In the genomic region with DNA sequence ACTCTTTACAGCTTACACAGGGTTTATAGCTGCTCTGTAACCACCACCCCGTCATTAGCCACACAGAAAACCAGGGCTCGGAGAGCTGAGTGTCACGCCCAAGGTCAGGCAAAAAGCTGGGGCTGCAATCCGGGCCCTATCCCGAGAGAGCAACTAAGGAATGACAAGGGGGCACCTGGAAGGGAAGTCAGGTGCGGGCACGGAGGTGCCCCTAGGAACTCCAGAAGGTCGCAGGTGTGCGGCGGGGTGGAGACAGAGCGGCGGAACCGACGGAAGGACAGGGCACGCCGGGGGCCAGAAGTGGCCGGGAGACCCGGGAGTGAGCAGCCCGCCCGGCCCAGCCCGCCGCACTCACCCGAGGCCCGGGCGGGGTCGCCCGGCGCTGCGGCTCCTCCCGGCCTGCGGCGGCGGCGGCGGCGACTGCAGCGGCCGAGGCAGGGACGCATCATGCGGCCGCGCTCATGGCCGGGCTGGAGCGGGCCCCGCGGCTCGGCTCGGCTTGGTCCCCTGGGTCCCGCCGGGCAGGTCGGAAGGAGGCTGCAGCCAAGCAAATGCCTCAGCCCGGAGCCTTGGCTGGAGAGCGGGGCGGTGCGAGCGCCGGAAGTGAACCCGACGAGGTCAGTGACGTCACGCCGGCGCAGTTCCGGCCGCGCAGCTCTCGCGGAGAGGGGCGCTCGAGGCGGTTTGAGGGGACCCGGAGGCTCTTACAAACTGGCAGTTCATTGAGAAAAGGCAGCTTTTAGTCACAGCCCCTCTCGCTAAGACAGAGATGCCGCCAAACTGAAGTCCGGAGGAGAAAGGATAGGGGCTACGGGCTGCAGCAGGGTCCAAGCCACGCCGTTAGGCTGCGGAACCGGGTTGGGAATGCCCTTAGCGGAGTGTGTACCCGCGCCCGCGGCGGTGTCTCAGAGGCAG, we compare ENCODE assay signal across 8 cellular contexts. TPM values are rescaled to one million over a fixed set of nuclear protein-coding genes. Genes with fewer than 3 reads are reported as not detected.
DNase-seq lines count a peak whose midpoint lies in the region; ATAC-seq lines count a peak whose summit lies in the region.

A gene with protein sequence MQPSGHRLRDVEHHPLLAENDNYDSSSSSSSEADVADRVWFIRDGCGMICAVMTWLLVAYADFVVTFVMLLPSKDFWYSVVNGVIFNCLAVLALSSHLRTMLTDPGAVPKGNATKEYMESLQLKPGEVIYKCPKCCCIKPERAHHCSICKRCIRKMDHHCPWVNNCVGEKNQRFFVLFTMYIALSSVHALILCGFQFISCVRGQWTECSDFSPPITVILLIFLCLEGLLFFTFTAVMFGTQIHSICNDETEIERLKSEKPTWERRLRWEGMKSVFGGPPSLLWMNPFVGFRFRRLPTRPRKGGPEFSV (minus strand): TSS at position 605 of the 915 bp plus-strand sequence. CDS start 20,917 bp downstream, outside the sequence.

- no peak within 1 kb of the TSS for H4K5ac ChIP-seq in mesendoderm (ENCODE audit: low read length)

- no CpG with 5 or more reads among the region's 86 CpGs for WGBS in mesendoderm (ENCODE audit: extremely low coverage, insufficient coverage, low lambda C conversion rate)

- peaks cover 9% of the 10 kb centered on the region for H3K27me3 Mint-ChIP-seq in CD4-positive, CD25-positive, alpha-beta regulatory T cell
- H3K27me3 Mint-ChIP-seq in effector memory CD8-positive, alpha-beta T cell: peaks cover 0 to 7% of the 10 kb centered on the region in 2 donors

- H3K9ac ChIP-seq in mesendoderm (ENCODE audit: low read length): peak within 1 kb of the TSS; percentile 96

- H3K79me2 ChIP-seq in mesendoderm (ENCODE audit: control insufficient read depth, insufficient read depth, low read length): peaks cover 23% of the 10 kb centered on the region

- H3K27me3 ChIP-seq in CD4-positive, CD25-positive, alpha-beta regulatory T cell (ENCODE audit: control insufficient read depth, insufficient read depth, low read length): no peaks in the 10 kb centered on the region
- no peaks in the 10 kb centered on the region for H3K27me3 ChIP-seq in mesendoderm (ENCODE audit: insufficient read depth, low read length, poor library complexity)

- peak within 1 kb of the TSS; percentile 91 for H3K56ac ChIP-seq in mesendoderm (ENCODE audit: low read length)

- peaks cover 18 to 48% (median 36%) of the 10 kb centered on the region in 4 donors for H3K4me1 Mint-ChIP-seq in CD4-positive, CD25-positive, alpha-beta regulatory T cell
- peaks cover 26 to 31% of the 10 kb centered on the region in 2 donors for H3K4me1 Mint-ChIP-seq in effector memory CD8-positive, alpha-beta T cell (ENCODE audit: low read depth in 2 of 2)

- no peaks in the 10 kb centered on the region for H3K9me3 ChIP-seq in CD4-positive, CD25-positive, alpha-beta regulatory T cell (ENCODE audit: control insufficient read depth in 2 of 2, low read length in 2 of 2)

- H3K23ac ChIP-seq in mesendoderm (ENCODE audit: low read length): peak within 1 kb of the TSS; percentile 80

- peaks cover 7% of the 10 kb centered on the region for H3K36me3 Mint-ChIP-seq in CD4-positive, CD25-positive, alpha-beta regulatory T cell
- peaks cover 31% of the 10 kb centered on the region for H3K36me3 Mint-ChIP-seq in effector memory CD8-positive, alpha-beta T cell (ENCODE audit: insufficient read depth)

- no peak within 1 kb of the TSS for H2BK5ac ChIP-seq in mesendoderm (ENCODE audit: low read length)

- no peak within 1 kb of the TSS for H2BK120ac ChIP-seq in mesendoderm (ENCODE audit: low read depth, low read length)

- H3K79me1 ChIP-seq in mesendoderm (ENCODE audit: low read length): peaks cover 11% of the 10 kb centered on the region

- H3K9me3 Mint-ChIP-seq in CD4-positive, CD25-positive, alpha-beta regulatory T cell: peaks cover 0 to 3% (median 0%) of the 10 kb centered on the region in 7 donors
- no peaks in the 10 kb centered on the region for H3K9me3 Mint-ChIP-seq in effector memory CD8-positive, alpha-beta T cell

- peak within 1 kb of the TSS; percentile 97 for H4K8ac ChIP-seq in mesendoderm (ENCODE audit: low read depth, low read length)

- no peak within 1 kb of the TSS for H2AK5ac ChIP-seq in mesendoderm (ENCODE audit: low read length)

- H3K4ac ChIP-seq in mesendoderm (ENCODE audit: low read depth, low read length): peak within 1 kb of the TSS; percentile 58

- peaks cover 25% of the 10 kb centered on the region for H3K4me1 ChIP-seq in CD4-positive, CD25-positive, alpha-beta regulatory T cell (ENCODE audit: control insufficient read depth, insufficient read depth, low read length, poor library complexity, severe bottlenecking)
- H3K4me1 ChIP-seq in mesendoderm (ENCODE audit: control insufficient read depth, low read depth, low read length): peaks cover 2% of the 10 kb centered on the region

- peak; percentile 91 to 93 for ATAC-seq in CD4-positive, CD25-positive, alpha-beta regulatory T cell (ENCODE audit: low read depth in 2 of 2)
- ATAC-seq in GM19351 (IDR thresholded peaks at IDR 0.05; ENCODE audit: unreplicated experiment) (peak; percentile 92), HG03520 (IDR thresholded peaks at IDR 0.05; ENCODE audit: unreplicated experiment) (peak; percentile 79)
- peak; percentile 85 for ATAC-seq in effector memory CD8-positive, alpha-beta T cell (replicated peaks)

- peak within 1 kb of the TSS; percentile 99 for H3K4me2 ChIP-seq in mesendoderm (ENCODE audit: low read length)

- peak within 1 kb of the TSS; percentile 96 to 98 (median 96) for H3K4me3 Mint-ChIP-seq in CD4-positive, CD25-positive, alpha-beta regulatory T cell
- H3K4me3 Mint-ChIP-seq in effector memory CD8-positive, alpha-beta T cell: peak within 1 kb of the TSS; percentile 98 to 99

- peak within 1 kb of the TSS; percentile 84 for H3K4me3 ChIP-seq in CD4-positive, CD25-positive, alpha-beta regulatory T cell (ENCODE audit: low read depth, low read length)
- H3K4me3 ChIP-seq in mesendoderm (ENCODE audit: low read length): peak within 1 kb of the TSS; percentile 96

- peak within 1 kb of the TSS; percentile 62 for H3K18ac ChIP-seq in mesendoderm (ENCODE audit: low read length)

- peak within 1 kb of the TSS; percentile 97 for H3K27ac ChIP-seq in CD4-positive, CD25-positive, alpha-beta regulatory T cell (ENCODE audit: insufficient read depth, low read length, poor library complexity, severe bottlenecking)
- H3K27ac ChIP-seq in mesendoderm (ENCODE audit: low read depth, low read length): peak within 1 kb of the TSS; percentile 79

- no peak within 1 kb of the TSS for H2BK15ac ChIP-seq in mesendoderm (replicated peaks; ENCODE audit: low read depth)

- DNase-seq in CD4-positive, CD25-positive, alpha-beta regulatory T cell: peak; percentile 81 to 90 (median 86)
- DNase-seq in NOMO-1 (lab: John Stamatoyannopoulos, UW; ENCODE audit: unreplicated experiment in 2 of 2) (peak; percentile 74 to 79), mesendoderm (peak; percentile 87)
- DNase-seq in activated CD8-positive, alpha-beta memory T cell treated with anti-CD3 and anti-CD28 coated beads for 4 hours (ENCODE audit: low read depth in 2 of 2): peak; percentile 71 to 76
- peak; percentile 81 to 85 (median 83) for DNase-seq in effector memory CD8-positive, alpha-beta T cell
- DNase-seq in stimulated activated CD8-positive, alpha-beta memory T cell treated with anti-CD3 and anti-CD28 coated beads, Interleukin-15, amount 100 ng/mL, for 1 hour (ENCODE audit: low read depth): peak; percentile 75

- H3K36me3 ChIP-seq in CD4-positive, CD25-positive, alpha-beta regulatory T cell (ENCODE audit: control insufficient read depth, insufficient read depth, low read length): peaks cover 2% of the 10 kb centered on the region
- no peaks in the 10 kb centered on the region for H3K36me3 ChIP-seq in mesendoderm (ENCODE audit: control insufficient read depth, insufficient read depth, low read length)

- peak within 1 kb of the TSS; percentile 98 to 99 (median 98) for H3K27ac Mint-ChIP-seq in CD4-positive, CD25-positive, alpha-beta regulatory T cell
- peak within 1 kb of the TSS; percentile 98 to 100 for H3K27ac Mint-ChIP-seq in effector memory CD8-positive, alpha-beta T cell

RNA-seq across cellular contexts. Expression of the gene that starts here (rescaled TPM):
- 42.6 TPM for total RNA-seq in CD4-positive, CD25-positive, alpha-beta regulatory T cell
- 10 to 100 TPM; 26.0 to 38.9 (median 37.1) TPM for polyA plus RNA-seq in CD4-positive, CD25-positive, alpha-beta regulatory T cell
- 28.5 TPM for polyA plus RNA-seq in mesendoderm (2013, experiment 1 of 2)
- 27.8 TPM for polyA plus RNA-seq in mesendoderm (2013, experiment 2 of 2)

Comparison
In these comparisons a context has a peak if more than half of its experiments do, and no peak if none do; other contexts are left out.
1. Peak in every context shown above with its lines: DNase-seq, ATAC-seq, H3K4me3 ChIP-seq and H3K27ac ChIP-seq.